ENCODE assay signal across 6 cellular contexts in the genomic region with DNA sequence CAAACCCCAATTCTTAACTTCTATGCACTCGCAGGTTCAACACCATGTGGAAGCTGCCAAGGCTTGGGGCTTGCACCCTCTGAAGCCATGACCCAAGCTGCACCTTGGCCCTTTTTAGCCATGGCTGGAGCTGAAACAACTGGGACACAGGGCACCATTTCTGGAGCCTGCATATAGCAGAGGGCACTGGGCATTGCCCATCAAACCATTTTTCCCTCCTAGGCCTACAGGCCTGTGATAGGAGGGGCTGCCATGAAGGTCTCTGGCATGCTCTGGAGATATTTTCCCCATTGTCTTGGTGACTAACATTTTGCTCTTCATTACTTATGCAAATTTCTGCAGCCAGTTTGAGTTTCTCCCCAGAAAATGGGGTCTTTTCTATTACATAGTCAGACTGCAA.
"Had no signal": no experiment of that assay in that cellular context is flagged by ENCODE, and none has a peak within 500 bp of the region (broad histone marks: within the 10 kb centered on the region; RNA-seq: fewer than 3 reads in every experiment).

No MANE protein-coding gene starts in this region.

- H3K27me3 Mint-ChIP-seq: IgD-negative memory B cell had no signal

- H3K4me1 Mint-ChIP-seq: IgD-negative memory B cell had no signal

- H3K4me3 Mint-ChIP-seq: IgD-negative memory B cell had no signal

- H3K4me3 ChIP-seq: K562 had no signal

- H3K27ac Mint-ChIP-seq: IgD-negative memory B cell had no signal

- DNase-seq: IMR-90, KBM-7, KG1 had no signal

- H3K27ac ChIP-seq: HL-60 had no signal
